8 cellular contexts compared by ENCODE assay signal in the genomic region with DNA sequence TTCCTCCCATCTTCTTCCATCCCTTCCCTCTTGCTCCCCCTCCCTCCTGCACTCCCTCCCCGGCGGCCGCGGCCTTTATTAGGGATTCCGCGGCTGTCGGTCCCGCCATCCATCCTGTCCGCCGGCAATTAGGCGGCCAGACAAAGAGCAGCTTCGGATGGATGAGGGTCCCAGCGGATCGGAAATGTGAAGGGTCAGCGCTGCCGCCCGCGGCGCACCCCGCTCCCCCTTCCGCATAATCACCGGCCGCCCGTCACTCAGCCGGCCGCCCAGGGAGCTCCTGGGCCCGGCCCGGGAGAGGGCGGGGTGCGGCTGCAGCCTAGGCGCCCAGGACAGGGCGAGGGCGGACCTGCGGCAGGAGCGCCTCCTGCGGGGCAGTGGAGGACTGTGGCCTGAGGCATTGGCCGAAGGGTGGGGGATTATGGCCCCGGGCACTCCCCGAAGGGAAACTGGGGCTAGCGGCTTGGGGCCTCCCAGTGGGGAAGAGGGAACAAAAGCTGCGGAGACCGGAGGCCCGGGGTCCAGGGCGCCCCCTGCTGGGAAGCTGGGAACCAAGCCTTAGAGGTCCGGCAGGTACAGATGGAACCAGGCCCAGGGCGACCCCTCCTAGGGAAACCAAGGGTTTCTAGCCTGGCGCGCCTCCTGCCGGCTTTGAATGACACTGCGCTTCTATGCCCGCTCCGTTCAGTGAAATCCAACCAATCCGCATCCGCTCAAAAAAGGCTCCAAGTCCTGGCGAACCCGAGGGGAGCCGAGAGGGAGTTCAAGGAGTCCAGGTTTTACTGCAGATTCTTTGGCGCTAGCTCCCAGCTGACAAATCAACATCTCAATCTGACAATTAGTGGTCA. TPM values are rescaled to one million over a fixed set of nuclear protein-coding genes. Genes with fewer than 3 reads are reported as not detected.
DNase-seq lines count a peak whose midpoint lies in the region; ATAC-seq, FAIRE-seq and TF ChIP-seq lines count a peak whose summit lies in the region.

No MANE protein-coding gene starts in this region.

- H3K79me2 ChIP-seq in keratinocyte (ENCODE audit: control insufficient read depth, insufficient read depth, low read length), result no peaks in the 10 kb centered on the region

- no peak overlapping the region for H3K9ac ChIP-seq in keratinocyte (ENCODE audit: control insufficient read depth, extremely low read depth, insufficient read depth, low read length)

- H3K9me3 ChIP-seq in keratinocyte (ENCODE audit: control insufficient read depth, low read depth, low read length), result no peaks in the 10 kb centered on the region

- ATAC-seq in HG02981 (IDR thresholded peaks at IDR 0.05; ENCODE audit: unreplicated experiment) (peak; percentile 61), HG03460 (IDR thresholded peaks at IDR 0.05; ENCODE audit: unreplicated experiment) (no peak)
- peak; percentile 71 for ATAC-seq in central memory CD8-positive, alpha-beta T cell (replicated peaks; ENCODE audit: extremely low read depth, poor library complexity, severe bottlenecking)

- peak; percentile 62 to 91 (median 84) for TF ChIP-seq CTCF in keratinocyte (optimal IDR thresholded peaks at IDR 0.05 in 1 of 3, IDR thresholded peaks at IDR 0.05 in 1 of 3, conservative IDR thresholded peaks at IDR 0.05 in 1 of 3; ENCODE audit: extremely low read depth in 1 of 3, insufficient read depth in 2 of 3, low read length in 3 of 3)

- H3K4me1 Mint-ChIP-seq in central memory CD8-positive, alpha-beta T cell, result peaks cover 39% of the 10 kb centered on the region

- DNase-seq in GM12892 (ENCODE audit: insufficient read length) (peak; percentile 88), NCI-H2171 (lab: John Stamatoyannopoulos, UW) (peak; percentile 39), keratinocyte (ENCODE audit: low read depth, low spot score) (peak; percentile 32)
- peak; percentile 80 for DNase-seq in activated CD4-positive, CD25-positive, alpha-beta regulatory T cell treated with anti-CD3 and anti-CD28 coated beads, Interleukin-2, amount 50 U/mL, for 72 hours
- DNase-seq in central memory CD8-positive, alpha-beta T cell (ENCODE audit: low spot score in 2 of 2), result peak; percentile 58 to 64
- peak; percentile 91 for DNase-seq in stimulated activated CD4-positive, alpha-beta T cell treated with anti-CD3 and anti-CD28 coated beads, Interleukin-15, amount 100 ng/mL, for 24 hours

- H3K27ac Mint-ChIP-seq in central memory CD8-positive, alpha-beta T cell (ENCODE audit: low read depth), result no peak overlapping the region

- no peaks in the 10 kb centered on the region for H4K20me1 ChIP-seq in keratinocyte (ENCODE audit: control insufficient read depth, extremely low read depth, insufficient read depth, low read length)

- H3K4me3 Mint-ChIP-seq in central memory CD8-positive, alpha-beta T cell, result peak overlapping the region; percentile 72

- dilution Hi-C loops in keratinocyte (cut with MboI; ENCODE audit: extremely low pct_ligation_motif_present, low sequenced_read_pairs), result no loop called here

- no peak overlapping the region for H2AFZ ChIP-seq in keratinocyte (ENCODE audit: control insufficient read depth, low read length)

- no peak overlapping the region for H3K27ac ChIP-seq in keratinocyte (ENCODE audit: control insufficient read depth, insufficient read depth, low read length)

- H3K4me3 ChIP-seq in keratinocyte (ENCODE audit: control insufficient read depth in 2 of 3, extremely low read depth in 1 of 3, insufficient read depth in 2 of 3, low read depth in 1 of 3, low read length in 3 of 3), result peak overlapping the region in 1 of 3 experiments; percentile 23

- peaks cover 75% of the 10 kb centered on the region for H3K27me3 ChIP-seq in keratinocyte (ENCODE audit: control insufficient read depth, extremely low read depth, insufficient read depth, low read length)

- peak overlapping the region; percentile 68 for H3K4me2 ChIP-seq in keratinocyte (ENCODE audit: control insufficient read depth, extremely low read depth, insufficient read depth, low read depth, low read length)

- no peak for TF ChIP-seq POLR2A in GM12892 (IDR thresholded peaks at IDR 0.05; ENCODE audit: low read depth, low read length)

- H3K36me3 ChIP-seq in keratinocyte (ENCODE audit: control insufficient read depth in 2 of 2, extremely low read depth in 1 of 2, insufficient read depth in 2 of 2, low read length in 2 of 2), result no peaks in the 10 kb centered on the region

- FAIRE-seq in GM12892 (lab: Jason Lieb, UNC), result peak; percentile 92
- FAIRE-seq in keratinocyte (lab: Jason Lieb, UNC), result no peak

- peaks cover 10% of the 10 kb centered on the region for H3K36me3 Mint-ChIP-seq in central memory CD8-positive, alpha-beta T cell (ENCODE audit: insufficient read depth)

- peaks cover 54% of the 10 kb centered on the region for H3K27me3 Mint-ChIP-seq in central memory CD8-positive, alpha-beta T cell

- peaks cover 22% of the 10 kb centered on the region for H3K4me1 ChIP-seq in keratinocyte (ENCODE audit: control insufficient read depth, extremely low read depth, insufficient read depth, low read length)

- H3K9me3 Mint-ChIP-seq in central memory CD8-positive, alpha-beta T cell, result no peaks in the 10 kb centered on the region

- no peaks in the 10 kb centered on the region for H3K9me1 ChIP-seq in keratinocyte (ENCODE audit: control insufficient read depth, extremely low read depth, insufficient read depth, low read length)

RNA-seq across cellular contexts. Expression of a gene that starts 4.4 kb away (rescaled TPM):
- 0.28 TPM for polyA plus RNA-seq in GM12892 (2012; ENCODE audit: missing spikeins)
- 0.03 to 0.04 TPM in 2 of 3 replicates, not detected in the other for polyA plus RNA-seq in keratinocyte
- not detected for polyA plus RNA-seq in keratinocyte (2011; ENCODE audit: low read depth)
- not detected in 2 replicates for polyA plus RNA-seq in keratinocyte (2011; cell fraction: cytosol; rRNA removed)
- not detected in 2 replicates for polyA plus RNA-seq in keratinocyte (2011; cell fraction: nucleus; rRNA removed)
- 0.02 TPM in 1 of 2 replicates, not detected in the other for polyA plus RNA-seq in keratinocyte (2012; ENCODE audit: low replicate concordance)
- polyA minus RNA-seq in keratinocyte, result not detected in 3 replicates
- not detected for polyA minus RNA-seq in keratinocyte (2011; cell fraction: cytosol; rRNA and poly(A)+ RNA removed)
- not detected in 2 replicates for polyA minus RNA-seq in keratinocyte (2011; cell fraction: nucleus; rRNA and poly(A)+ RNA removed)

RNA-seq across cellular contexts. Expression of a gene that starts 5.3 kb away (rescaled TPM):
- not detected for polyA plus RNA-seq in GM12892 (2012; ENCODE audit: missing spikeins)
- 0.07 to 0.10 TPM (median 0.09 TPM) in 3 replicates for polyA plus RNA-seq in keratinocyte
- polyA plus RNA-seq in keratinocyte (2011; ENCODE audit: low read depth), result not detected
- polyA plus RNA-seq in keratinocyte (2011; cell fraction: cytosol; rRNA removed), result 0.08 TPM in 1 of 2 replicates, not detected in the other
- 0.10 and 0.12 TPM in 2 replicates for polyA plus RNA-seq in keratinocyte (2011; cell fraction: nucleus; rRNA removed)
- 0.38 TPM in 1 of 2 replicates, not detected in the other for polyA plus RNA-seq in keratinocyte (2012; ENCODE audit: low replicate concordance)
- polyA minus RNA-seq in keratinocyte, result not detected in 3 replicates
- polyA minus RNA-seq in keratinocyte (2011; cell fraction: cytosol; rRNA and poly(A)+ RNA removed), result not detected
- polyA minus RNA-seq in keratinocyte (2011; cell fraction: nucleus; rRNA and poly(A)+ RNA removed), result not detected in 2 replicates

RNA-seq across cellular contexts. Expression of a gene that starts 19.2 kb away (rescaled TPM):
- 21.9 TPM for polyA plus RNA-seq in GM12892 (2012; ENCODE audit: missing spikeins)
- polyA plus RNA-seq in keratinocyte, result 1.7 to 14.1 TPM (median 12.7 TPM) in 3 replicates
- polyA plus RNA-seq in keratinocyte (2011; ENCODE audit: low read depth), result not detected
- polyA plus RNA-seq in keratinocyte (2011; cell fraction: cytosol; rRNA removed), result 3.6 and 4.6 TPM in 2 replicates
- polyA plus RNA-seq in keratinocyte (2011; cell fraction: nucleus; rRNA removed), result 5.6 and 6.0 TPM in 2 replicates
- 0.21 and 13.6 TPM in 2 replicates for polyA plus RNA-seq in keratinocyte (2012; ENCODE audit: low replicate concordance)
- polyA minus RNA-seq in keratinocyte, result 1.7 to 20.5 TPM (median 5.5 TPM) in 3 replicates
- polyA minus RNA-seq in keratinocyte (2011; cell fraction: cytosol; rRNA and poly(A)+ RNA removed), result 4.0 TPM
- polyA minus RNA-seq in keratinocyte (2011; cell fraction: nucleus; rRNA and poly(A)+ RNA removed), result 1.8 and 4.6 TPM in 2 replicates

RNA-seq across cellular contexts. Expression of a gene that starts 25.0 kb away (rescaled TPM):
- polyA plus RNA-seq in GM12892 (2012; ENCODE audit: missing spikeins), result 36.1 TPM
- polyA plus RNA-seq in keratinocyte, result 46.2 to 51.3 TPM (median 47.9 TPM) in 3 replicates
- polyA plus RNA-seq in keratinocyte (2011; ENCODE audit: low read depth), result 26.2 TPM
- 46.1 and 75.1 TPM in 2 replicates for polyA plus RNA-seq in keratinocyte (2011; cell fraction: cytosol; rRNA removed)
- 54.4 and 55.0 TPM in 2 replicates for polyA plus RNA-seq in keratinocyte (2011; cell fraction: nucleus; rRNA removed)
- 13.2 and 32.0 TPM in 2 replicates for polyA plus RNA-seq in keratinocyte (2012; ENCODE audit: low replicate concordance)
- 45.5 to 79.7 TPM (median 46.4 TPM) in 3 replicates for polyA minus RNA-seq in keratinocyte
- polyA minus RNA-seq in keratinocyte (2011; cell fraction: cytosol; rRNA and poly(A)+ RNA removed), result 50.5 TPM
- 39.5 and 62.9 TPM in 2 replicates for polyA minus RNA-seq in keratinocyte (2011; cell fraction: nucleus; rRNA and poly(A)+ RNA removed)

RNA-seq across cellular contexts. Expression of a gene that starts 47.3 kb away (rescaled TPM):
- 0.34 TPM for polyA plus RNA-seq in GM12892 (2012; ENCODE audit: missing spikeins)
- 0.05 to 0.11 TPM (median 0.08 TPM) in 3 replicates for polyA plus RNA-seq in keratinocyte
- polyA plus RNA-seq in keratinocyte (2011; ENCODE audit: low read depth), result not detected
- not detected in 2 replicates for polyA plus RNA-seq in keratinocyte (2011; cell fraction: cytosol; rRNA removed)
- polyA plus RNA-seq in keratinocyte (2011; cell fraction: nucleus; rRNA removed), result 0.10 TPM in 1 of 2 replicates, not detected in the other
- polyA plus RNA-seq in keratinocyte (2012; ENCODE audit: low replicate concordance), result not detected in 2 replicates
- polyA minus RNA-seq in keratinocyte, result not detected in 3 replicates
- not detected for polyA minus RNA-seq in keratinocyte (2011; cell fraction: cytosol; rRNA and poly(A)+ RNA removed)
- polyA minus RNA-seq in keratinocyte (2011; cell fraction: nucleus; rRNA and poly(A)+ RNA removed), result not detected in 2 replicates

Comparison
In these comparisons a context has a peak if more than half of its experiments do, and no peak if none do; other contexts are left out.
1. DNase-seq: peak in every context shown above with its lines; median percentile 91 in stimulated activated CD4-positive, alpha-beta T cell treated with anti-CD3 and anti-CD28 coated beads, Interleukin-15, amount 100 ng/mL, for 24 hours; 88 in GM12892; 80 in activated CD4-positive, CD25-positive, alpha-beta regulatory T cell treated with anti-CD3 and anti-CD28 coated beads, Interleukin-2, amount 50 U/mL, for 72 hours; 61 in central memory CD8-positive, alpha-beta T cell; 39 in NCI-H2171; 32 in keratinocyte.